In genomic region chr9:96540106-96540505, GRCh38 we compare ENCODE assay signal across 8 cellular contexts.
"Had no signal": no experiment of that assay in that cellular context is flagged by ENCODE, and none has a peak within 500 bp of the region (broad histone marks: within the 10 kb centered on the region; RNA-seq: fewer than 3 reads in every experiment).

No MANE protein-coding gene starts in this region.

- ATAC-seq: GM12878 had no signal

- FAIRE-seq: G401.6, GM12878, GM12891, GM12892, GM18507, GM19239 had no signal

- DNase-seq: GDM1, GF-D8 had no signal

- H3K4me3 ChIP-seq: GM12878 had no signal
